1 cellular context compared by ENCODE assay signal in genomic region chr3:147354621-147355020, GRCh38.
TF ChIP-seq lines count a peak whose summit lies in the region.

No MANE protein-coding gene starts in this region.

TF ChIP-seq in WTC11, 78 proteins besides CTCF, POLR2A, EP300 and RAD21 (continued from another document):
- TF ChIP-seq, protein P1, sequence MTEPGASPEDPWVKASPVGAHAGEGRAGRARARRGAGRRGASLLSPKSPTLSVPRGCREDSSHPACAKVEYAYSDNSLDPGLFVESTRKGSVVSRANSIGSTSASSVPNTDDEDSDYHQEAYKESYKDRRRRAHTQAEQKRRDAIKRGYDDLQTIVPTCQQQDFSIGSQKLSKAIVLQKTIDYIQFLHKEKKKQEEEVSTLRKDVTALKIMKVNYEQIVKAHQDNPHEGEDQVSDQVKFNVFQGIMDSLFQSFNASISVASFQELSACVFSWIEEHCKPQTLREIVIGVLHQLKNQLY (CRISPR knock-in tag; IDR thresholded peaks at IDR 0.05) = no peak
- TF ChIP-seq MXD4 (CRISPR knock-in tag; IDR thresholded peaks at IDR 0.05; ENCODE audit: borderline replicate concordance) (no peak), CBFB (CRISPR knock-in tag; IDR thresholded peaks at IDR 0.05; ENCODE audit: low read depth) (no peak), SMAD3 (CRISPR knock-in tag; IDR thresholded peaks at IDR 0.05; ENCODE audit: borderline replicate concordance) (no peak), ZNF219 (CRISPR knock-in tag; IDR thresholded peaks at IDR 0.05; ENCODE audit: borderline replicate concordance) (no peak), ATF6 (CRISPR knock-in tag; IDR thresholded peaks at IDR 0.05) (no peak), RELA (CRISPR knock-in tag; IDR thresholded peaks at IDR 0.05; ENCODE audit: borderline replicate concordance) (no peak)
TF ChIP-seq in WTC11: peak in this region for 0.
